ENCODE assay signal across 8 cellular contexts in the genomic region with DNA sequence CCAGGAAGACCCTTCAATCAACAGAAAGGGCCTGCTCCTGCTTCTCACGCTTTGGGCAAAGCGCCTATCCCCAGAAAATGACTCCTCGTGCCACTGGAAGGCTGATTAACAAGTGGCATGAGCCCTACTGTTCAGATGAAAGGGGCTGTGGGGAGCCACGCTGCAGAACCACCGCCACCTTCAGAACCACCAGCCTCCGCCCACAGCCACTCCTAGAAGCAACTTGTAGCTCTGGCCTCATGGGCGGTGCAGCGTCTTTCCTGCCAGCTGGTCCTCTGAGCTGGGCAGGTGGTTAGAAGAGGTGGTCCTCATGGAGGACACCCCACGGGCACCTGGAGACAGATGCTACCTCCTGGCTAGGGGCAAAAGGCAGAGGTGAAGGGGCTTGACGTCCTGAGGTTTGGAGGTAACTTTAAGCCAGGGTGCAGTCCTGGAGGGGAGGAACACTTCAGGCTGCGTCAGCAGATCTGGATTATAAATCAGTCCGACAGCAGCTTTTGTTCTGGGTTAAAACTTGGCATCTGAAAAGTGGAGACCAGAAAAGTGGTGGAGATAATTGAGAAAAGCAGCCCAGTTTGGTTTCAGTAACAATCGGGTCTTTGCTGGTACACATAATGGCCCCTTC. TPM values are rescaled to one million over a fixed set of nuclear protein-coding genes. Genes with fewer than 3 reads are reported as not detected.
DNase-seq lines count a peak whose midpoint lies in the region; ATAC-seq and TF ChIP-seq lines count a peak whose summit lies in the region.

No MANE protein-coding gene starts in this region.

- no peak for ATAC-seq in HG02610 (IDR thresholded peaks at IDR 0.05; ENCODE audit: unreplicated experiment)

- H3K9me3 Mint-ChIP-seq in dendritic cell treated with granulocyte-macrophage colony-stimulating factor and Interleukin-4, amounts not matched to agents 40 ng/mL and 50 ng/mL, for 4 days = no peaks in the 10 kb centered on the region
- no peaks in the 10 kb centered on the region for H3K9me3 Mint-ChIP-seq in mesothelial cell of epicardium

- no peaks in the 10 kb centered on the region for H3K9me2 ChIP-seq in Karpas-422 (replicated peaks; ENCODE audit: insufficient read depth, low read length)

- H3K27me3 Mint-ChIP-seq in dendritic cell treated with granulocyte-macrophage colony-stimulating factor and Interleukin-4, amounts not matched to agents 40 ng/mL and 50 ng/mL, for 4 days = peaks cover 84% of the 10 kb centered on the region
- no peaks in the 10 kb centered on the region for H3K27me3 Mint-ChIP-seq in mesothelial cell of epicardium (ENCODE audit: low read depth)

- no peaks in the 10 kb centered on the region; the same call in 1 of the 2 replicates for H4K20me1 ChIP-seq in Karpas-422 (ENCODE audit: insufficient read depth, low read depth, low read length)

- DNase-seq in NCI-H2171 treated with DMSO at 0.1 percent for 48 hours (lab: John Stamatoyannopoulos, UW) (peak; percentile 28), NCI-H2171 (lab: John Stamatoyannopoulos, UW) (no peak), mesothelial cell of epicardium (ENCODE audit: low spot score in 2 of 2, unreplicated experiment in 2 of 2) (no peak), substantia nigra (lab: John Stamatoyannopoulos, UW) (peak in 22 of 49 donors; percentile 32 to 79 (median 50)), Karpas-422 (no peak)
- DNase-seq in activated CD4-positive, alpha-beta T cell treated with anti-CD3 and anti-CD28 coated beads for 4 hours = peak; percentile 57 to 67

- no peak overlapping the region for H3K9ac ChIP-seq in Karpas-422 (ENCODE audit: low read length)

- H3K36me3 Mint-ChIP-seq in dendritic cell treated with granulocyte-macrophage colony-stimulating factor and Interleukin-4, amounts not matched to agents 40 ng/mL and 50 ng/mL, for 4 days (ENCODE audit: low read depth) = no peaks in the 10 kb centered on the region
- H3K36me3 Mint-ChIP-seq in mesothelial cell of epicardium = peaks cover 4% of the 10 kb centered on the region

- no peak overlapping the region for H3K4me2 ChIP-seq in Karpas-422 (ENCODE audit: low read depth, low read length, poor library complexity, severe bottlenecking)

- peak overlapping the region; percentile 99 for H3K27ac ChIP-seq in substantia nigra (ENCODE audit: low read depth, low read length, poor library complexity, severe bottlenecking)
- H3K27ac ChIP-seq in Karpas-422 (ENCODE audit: low read length) = no peak overlapping the region

- H3K27me3 ChIP-seq in Karpas-422 (ENCODE audit: low read length) = no peaks in the 10 kb centered on the region

- H3K79me2 ChIP-seq in Karpas-422 (ENCODE audit: low read length) = no peaks in the 10 kb centered on the region

- intact Hi-C loops in dendritic cell treated with granulocyte-macrophage colony-stimulating factor and Interleukin-4, amounts not matched to agents 40 ng/mL and 50 ng/mL, for 4 days (cut with micrococcal nuclease) = no loop called here

- H3K4me1 ChIP-seq in Karpas-422 (ENCODE audit: low read length) = peaks cover 25% of the 10 kb centered on the region

- TF ChIP-seq CTCF in mesothelial cell of epicardium (IDR thresholded peaks at IDR 0.05; ENCODE audit: unreplicated experiment) = no peak

- no peak overlapping the region for H3K4me3 ChIP-seq in Karpas-422 (ENCODE audit: low read length)

- H3K4me3 Mint-ChIP-seq in dendritic cell treated with granulocyte-macrophage colony-stimulating factor and Interleukin-4, amounts not matched to agents 40 ng/mL and 50 ng/mL, for 4 days = peak overlapping the region; percentile 35
- H3K4me3 Mint-ChIP-seq in mesothelial cell of epicardium = peak overlapping the region; percentile 80

- no peak overlapping the region for H3K27ac Mint-ChIP-seq in dendritic cell treated with granulocyte-macrophage colony-stimulating factor and Interleukin-4, amounts not matched to agents 40 ng/mL and 50 ng/mL, for 4 days
- peak overlapping the region; percentile 95 for H3K27ac Mint-ChIP-seq in mesothelial cell of epicardium

- no peaks in the 10 kb centered on the region for H3K36me3 ChIP-seq in Karpas-422 (ENCODE audit: insufficient read depth, low read length)

- no peak overlapping the region for H2AFZ ChIP-seq in Karpas-422 (ENCODE audit: low read length)

- peaks cover 67% of the 10 kb centered on the region for H3K4me1 Mint-ChIP-seq in dendritic cell treated with granulocyte-macrophage colony-stimulating factor and Interleukin-4, amounts not matched to agents 40 ng/mL and 50 ng/mL, for 4 days (ENCODE audit: low read depth)
- peaks cover 60% of the 10 kb centered on the region for H3K4me1 Mint-ChIP-seq in mesothelial cell of epicardium

- no peaks in the 10 kb centered on the region for H3K9me3 ChIP-seq in Karpas-422 (ENCODE audit: low read length)

RNA-seq across cellular contexts. Expression of a gene that starts 0.9 kb away (rescaled TPM):
- 98.6 to 103 TPM (median 102 TPM) in 3 replicates for total RNA-seq in mesothelial cell of epicardium
- total RNA-seq in Karpas-422 (2014; rRNA removed; shearing (Covaris generic); ENCODE audit: low replicate concordance) = 2.5 and 6.3 TPM in 2 replicates

RNA-seq across cellular contexts. Expression of a gene that starts 12.9 kb away (rescaled TPM):
- 15.9 to 17.6 TPM (median 17.4 TPM) in 3 replicates for total RNA-seq in mesothelial cell of epicardium
- 11.1 and 12.5 TPM in 2 replicates for total RNA-seq in Karpas-422 (2014; rRNA removed; shearing (Covaris generic); ENCODE audit: low replicate concordance)

RNA-seq across cellular contexts. Expression of a gene that starts 26.9 kb away (rescaled TPM):
- 10.1 to 12.5 TPM (median 12.5 TPM) in 3 replicates for total RNA-seq in mesothelial cell of epicardium
- total RNA-seq in Karpas-422 (2014; rRNA removed; shearing (Covaris generic); ENCODE audit: low replicate concordance) = 1.6 and 9.8 TPM in 2 replicates

RNA-seq across cellular contexts. Expression of a gene that starts 54.7 kb away (rescaled TPM):
- 24.9 to 27.5 TPM (median 26.5 TPM) in 3 replicates for total RNA-seq in mesothelial cell of epicardium
- 7.0 and 7.9 TPM in 2 replicates for total RNA-seq in Karpas-422 (2014; rRNA removed; shearing (Covaris generic); ENCODE audit: low replicate concordance)

Comparison
In these comparisons a context has a peak if more than half of its experiments do, and no peak if none do; other contexts are left out.
1. DNase-seq: peak in NCI-H2171 treated with DMSO at 0.1 percent for 48 hours (single experiment) and activated CD4-positive, alpha-beta T cell treated with anti-CD3 and anti-CD28 coated beads for 4 hours (2 of 2); none in NCI-H2171 (single experiment), mesothelial cell of epicardium (0 of 2) and Karpas-422 (single experiment).
2. RNA of a gene that starts 0.9 kb away (total RNA-seq): 98.6 to 103 TPM in mesothelial cell of epicardium; 2.5 to 6.3 TPM in Karpas-422; every median in the first group is over 10 times any median in the second.